Comparison of ENCODE assay signal across 18 cellular contexts in genomic region chr10:47408606-47409005, GRCh38. TPM values are rescaled to one million over a fixed set of nuclear protein-coding genes. Genes with fewer than 3 reads are reported as not detected.
"Had no signal": no experiment of that assay in that cellular context is flagged by ENCODE, and none has a peak within 500 bp of the region (broad histone marks: within the 10 kb centered on the region; RNA-seq: fewer than 3 reads in every experiment).

No MANE protein-coding gene starts in this region.

- H3K4me3 ChIP-seq: ovary, psoas muscle, right atrium auricular region, thyroid gland had no signal

- ATAC-seq: left colon; psoas muscle; stimulated activated naive CD8-positive, alpha-beta T cell treated with anti-CD3 and anti-CD28 coated beads, Interleukin-15, Interleukin-2, amounts not matched to agents 100 U/mL and 50 U/mL, for 24 hours had no signal

- H3K36me3 ChIP-seq: neutrophil, ovary, right atrium auricular region, thyroid gland had no signal

- H3K27ac ChIP-seq: epithelial cell of prostate, neutrophil, ovary, psoas muscle, right atrium auricular region, thyroid gland had no signal

- H3K27me3 ChIP-seq: neutrophil, ovary, right atrium auricular region, thyroid gland had no signal

- DNase-seq: activated CD4-positive, alpha-beta memory T cell treated with anti-CD3 and anti-CD28 coated beads for 36 hours; activated CD4-positive, alpha-beta T cell treated with anti-CD3 and anti-CD28 coated beads for 4 hours; activated CD4-positive, CD25-positive, alpha-beta regulatory T cell; activated naive CD4-positive, alpha-beta T cell treated with anti-CD3 and anti-CD28 coated beads for 36 hours; activated naive CD8-positive, alpha-beta T cell treated with anti-CD3 and anti-CD28 coated beads, Interleukin-2, amount 10 ng/mL, durations not matched to agents 7 days and 5 days; amygdala; cerebellar nuclear complex; cortex of kidney; left colon; ovary; psoas muscle; stimulated activated CD4-positive, alpha-beta T cell treated with anti-CD3 and anti-CD28 coated beads, Interleukin-4, amount 100 ng/mL, for 4 hours; stimulated activated naive CD8-positive, alpha-beta T cell treated with anti-CD3 and anti-CD28 coated beads, Interleukin-15, Interleukin-2, amounts not matched to agents 100 U/mL and 50 U/mL, for 24 hours; thyroid gland had no signal

- H3K4me1 ChIP-seq: psoas muscle, thyroid gland had no signal

- H3K9me3 ChIP-seq: neutrophil, ovary, psoas muscle, right atrium auricular region, thyroid gland had no signal

RNA-seq across cellular contexts. Expression of gene ZNF488, which starts 24.5 kb away (rescaled TPM):
- total RNA-seq: activated naive CD8-positive, alpha-beta T cell treated with anti-CD3 and anti-CD28 coated beads, Interleukin-2, amount 10 ng/mL, durations not matched to agents 7 days and 5 days; natural killer cell treated with Interleukin-12 subunit alpha and Interleukin-12 subunit beta and Interleukin-15 and Interleukin-18, amount 100 ng/mL, for 72 hours; right atrium auricular region had no signal
